1 cellular context compared by ENCODE assay signal in the genomic region with DNA sequence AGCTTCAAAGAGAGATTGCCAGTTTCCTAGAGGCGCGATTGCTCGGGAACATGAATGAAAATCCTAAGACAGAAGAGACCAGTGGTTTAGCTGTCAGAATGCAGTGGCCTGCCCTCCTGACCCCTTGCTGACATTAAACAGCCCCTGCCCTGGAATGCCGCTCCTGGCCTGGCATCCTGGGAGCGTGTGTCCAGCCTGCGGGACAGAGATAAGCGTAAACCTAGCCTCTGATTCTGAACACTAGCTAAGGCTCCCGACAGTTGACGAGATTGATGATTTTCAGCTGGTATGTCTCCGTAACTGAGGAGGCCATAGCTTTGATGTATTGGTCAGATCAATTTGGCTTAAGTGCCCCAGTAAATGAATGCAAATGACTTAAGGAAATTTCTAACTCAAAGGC.
TF ChIP-seq lines count a peak whose summit lies in the region.

No MANE protein-coding gene starts in this region.

TF ChIP-seq in WTC11, 78 proteins besides CTCF, POLR2A, EP300 and RAD21:
- TF ChIP-seq, protein P1, sequence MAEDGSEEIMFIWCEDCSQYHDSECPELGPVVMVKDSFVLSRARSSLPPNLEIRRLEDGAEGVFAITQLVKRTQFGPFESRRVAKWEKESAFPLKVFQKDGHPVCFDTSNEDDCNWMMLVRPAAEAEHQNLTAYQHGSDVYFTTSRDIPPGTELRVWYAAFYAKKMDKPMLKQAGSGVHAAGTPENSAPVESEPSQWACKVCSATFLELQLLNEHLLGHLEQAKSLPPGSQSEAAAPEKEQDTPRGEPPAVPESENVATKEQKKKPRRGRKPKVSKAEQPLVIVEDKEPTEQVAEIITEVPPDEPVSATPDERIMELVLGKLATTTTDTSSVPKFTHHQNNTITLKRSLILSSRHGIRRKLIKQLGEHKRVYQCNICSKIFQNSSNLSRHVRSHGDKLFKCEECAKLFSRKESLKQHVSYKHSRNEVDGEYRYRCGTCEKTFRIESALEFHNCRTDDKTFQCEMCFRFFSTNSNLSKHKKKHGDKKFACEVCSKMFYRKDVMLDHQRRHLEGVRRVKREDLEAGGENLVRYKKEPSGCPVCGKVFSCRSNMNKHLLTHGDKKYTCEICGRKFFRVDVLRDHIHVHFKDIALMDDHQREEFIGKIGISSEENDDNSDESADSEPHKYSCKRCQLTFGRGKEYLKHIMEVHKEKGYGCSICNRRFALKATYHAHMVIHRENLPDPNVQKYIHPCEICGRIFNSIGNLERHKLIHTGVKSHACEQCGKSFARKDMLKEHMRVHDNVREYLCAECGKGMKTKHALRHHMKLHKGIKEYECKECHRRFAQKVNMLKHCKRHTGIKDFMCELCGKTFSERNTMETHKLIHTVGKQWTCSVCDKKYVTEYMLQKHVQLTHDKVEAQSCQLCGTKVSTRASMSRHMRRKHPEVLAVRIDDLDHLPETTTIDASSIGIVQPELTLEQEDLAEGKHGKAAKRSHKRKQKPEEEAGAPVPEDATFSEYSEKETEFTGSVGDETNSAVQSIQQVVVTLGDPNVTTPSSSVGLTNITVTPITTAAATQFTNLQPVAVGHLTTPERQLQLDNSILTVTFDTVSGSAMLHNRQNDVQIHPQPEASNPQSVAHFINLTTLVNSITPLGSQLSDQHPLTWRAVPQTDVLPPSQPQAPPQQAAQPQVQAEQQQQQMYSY (CRISPR knock-in tag; IDR thresholded peaks at IDR 0.05), result no peak
- TF ChIP-seq NFE2L1 (CRISPR knock-in tag; IDR thresholded peaks at IDR 0.05), result no peak
- TF ChIP-seq, protein P2, sequence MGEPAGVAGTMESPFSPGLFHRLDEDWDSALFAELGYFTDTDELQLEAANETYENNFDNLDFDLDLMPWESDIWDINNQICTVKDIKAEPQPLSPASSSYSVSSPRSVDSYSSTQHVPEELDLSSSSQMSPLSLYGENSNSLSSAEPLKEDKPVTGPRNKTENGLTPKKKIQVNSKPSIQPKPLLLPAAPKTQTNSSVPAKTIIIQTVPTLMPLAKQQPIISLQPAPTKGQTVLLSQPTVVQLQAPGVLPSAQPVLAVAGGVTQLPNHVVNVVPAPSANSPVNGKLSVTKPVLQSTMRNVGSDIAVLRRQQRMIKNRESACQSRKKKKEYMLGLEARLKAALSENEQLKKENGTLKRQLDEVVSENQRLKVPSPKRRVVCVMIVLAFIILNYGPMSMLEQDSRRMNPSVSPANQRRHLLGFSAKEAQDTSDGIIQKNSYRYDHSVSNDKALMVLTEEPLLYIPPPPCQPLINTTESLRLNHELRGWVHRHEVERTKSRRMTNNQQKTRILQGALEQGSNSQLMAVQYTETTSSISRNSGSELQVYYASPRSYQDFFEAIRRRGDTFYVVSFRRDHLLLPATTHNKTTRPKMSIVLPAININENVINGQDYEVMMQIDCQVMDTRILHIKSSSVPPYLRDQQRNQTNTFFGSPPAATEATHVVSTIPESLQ (CRISPR knock-in tag; IDR thresholded peaks at IDR 0.05), result no peak
- TF ChIP-seq, protein P3, sequence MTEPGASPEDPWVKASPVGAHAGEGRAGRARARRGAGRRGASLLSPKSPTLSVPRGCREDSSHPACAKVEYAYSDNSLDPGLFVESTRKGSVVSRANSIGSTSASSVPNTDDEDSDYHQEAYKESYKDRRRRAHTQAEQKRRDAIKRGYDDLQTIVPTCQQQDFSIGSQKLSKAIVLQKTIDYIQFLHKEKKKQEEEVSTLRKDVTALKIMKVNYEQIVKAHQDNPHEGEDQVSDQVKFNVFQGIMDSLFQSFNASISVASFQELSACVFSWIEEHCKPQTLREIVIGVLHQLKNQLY (CRISPR knock-in tag; IDR thresholded peaks at IDR 0.05), result no peak
- TF ChIP-seq, protein P4, sequence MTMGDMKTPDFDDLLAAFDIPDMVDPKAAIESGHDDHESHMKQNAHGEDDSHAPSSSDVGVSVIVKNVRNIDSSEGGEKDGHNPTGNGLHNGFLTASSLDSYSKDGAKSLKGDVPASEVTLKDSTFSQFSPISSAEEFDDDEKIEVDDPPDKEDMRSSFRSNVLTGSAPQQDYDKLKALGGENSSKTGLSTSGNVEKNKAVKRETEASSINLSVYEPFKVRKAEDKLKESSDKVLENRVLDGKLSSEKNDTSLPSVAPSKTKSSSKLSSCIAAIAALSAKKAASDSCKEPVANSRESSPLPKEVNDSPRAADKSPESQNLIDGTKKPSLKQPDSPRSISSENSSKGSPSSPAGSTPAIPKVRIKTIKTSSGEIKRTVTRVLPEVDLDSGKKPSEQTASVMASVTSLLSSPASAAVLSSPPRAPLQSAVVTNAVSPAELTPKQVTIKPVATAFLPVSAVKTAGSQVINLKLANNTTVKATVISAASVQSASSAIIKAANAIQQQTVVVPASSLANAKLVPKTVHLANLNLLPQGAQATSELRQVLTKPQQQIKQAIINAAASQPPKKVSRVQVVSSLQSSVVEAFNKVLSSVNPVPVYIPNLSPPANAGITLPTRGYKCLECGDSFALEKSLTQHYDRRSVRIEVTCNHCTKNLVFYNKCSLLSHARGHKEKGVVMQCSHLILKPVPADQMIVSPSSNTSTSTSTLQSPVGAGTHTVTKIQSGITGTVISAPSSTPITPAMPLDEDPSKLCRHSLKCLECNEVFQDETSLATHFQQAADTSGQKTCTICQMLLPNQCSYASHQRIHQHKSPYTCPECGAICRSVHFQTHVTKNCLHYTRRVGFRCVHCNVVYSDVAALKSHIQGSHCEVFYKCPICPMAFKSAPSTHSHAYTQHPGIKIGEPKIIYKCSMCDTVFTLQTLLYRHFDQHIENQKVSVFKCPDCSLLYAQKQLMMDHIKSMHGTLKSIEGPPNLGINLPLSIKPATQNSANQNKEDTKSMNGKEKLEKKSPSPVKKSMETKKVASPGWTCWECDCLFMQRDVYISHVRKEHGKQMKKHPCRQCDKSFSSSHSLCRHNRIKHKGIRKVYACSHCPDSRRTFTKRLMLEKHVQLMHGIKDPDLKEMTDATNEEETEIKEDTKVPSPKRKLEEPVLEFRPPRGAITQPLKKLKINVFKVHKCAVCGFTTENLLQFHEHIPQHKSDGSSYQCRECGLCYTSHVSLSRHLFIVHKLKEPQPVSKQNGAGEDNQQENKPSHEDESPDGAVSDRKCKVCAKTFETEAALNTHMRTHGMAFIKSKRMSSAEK (CRISPR knock-in tag; IDR thresholded peaks at IDR 0.05; ENCODE audit: borderline replicate concordance), result no peak
- TF ChIP-seq, protein P5, sequence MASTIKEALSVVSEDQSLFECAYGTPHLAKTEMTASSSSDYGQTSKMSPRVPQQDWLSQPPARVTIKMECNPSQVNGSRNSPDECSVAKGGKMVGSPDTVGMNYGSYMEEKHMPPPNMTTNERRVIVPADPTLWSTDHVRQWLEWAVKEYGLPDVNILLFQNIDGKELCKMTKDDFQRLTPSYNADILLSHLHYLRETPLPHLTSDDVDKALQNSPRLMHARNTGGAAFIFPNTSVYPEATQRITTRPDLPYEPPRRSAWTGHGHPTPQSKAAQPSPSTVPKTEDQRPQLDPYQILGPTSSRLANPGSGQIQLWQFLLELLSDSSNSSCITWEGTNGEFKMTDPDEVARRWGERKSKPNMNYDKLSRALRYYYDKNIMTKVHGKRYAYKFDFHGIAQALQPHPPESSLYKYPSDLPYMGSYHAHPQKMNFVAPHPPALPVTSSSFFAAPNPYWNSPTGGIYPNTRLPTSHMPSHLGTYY (CRISPR knock-in tag; IDR thresholded peaks at IDR 0.05), result no peak
- no peak for TF ChIP-seq SOX15 (CRISPR knock-in tag; IDR thresholded peaks at IDR 0.05)
- TF ChIP-seq, protein P6, sequence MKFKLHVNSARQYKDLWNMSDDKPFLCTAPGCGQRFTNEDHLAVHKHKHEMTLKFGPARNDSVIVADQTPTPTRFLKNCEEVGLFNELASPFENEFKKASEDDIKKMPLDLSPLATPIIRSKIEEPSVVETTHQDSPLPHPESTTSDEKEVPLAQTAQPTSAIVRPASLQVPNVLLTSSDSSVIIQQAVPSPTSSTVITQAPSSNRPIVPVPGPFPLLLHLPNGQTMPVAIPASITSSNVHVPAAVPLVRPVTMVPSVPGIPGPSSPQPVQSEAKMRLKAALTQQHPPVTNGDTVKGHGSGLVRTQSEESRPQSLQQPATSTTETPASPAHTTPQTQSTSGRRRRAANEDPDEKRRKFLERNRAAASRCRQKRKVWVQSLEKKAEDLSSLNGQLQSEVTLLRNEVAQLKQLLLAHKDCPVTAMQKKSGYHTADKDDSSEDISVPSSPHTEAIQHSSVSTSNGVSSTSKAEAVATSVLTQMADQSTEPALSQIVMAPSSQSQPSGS (CRISPR knock-in tag; IDR thresholded peaks at IDR 0.05; ENCODE audit: borderline replicate concordance, low read depth), result no peak
- TF ChIP-seq FOXK1 (CRISPR knock-in tag; IDR thresholded peaks at IDR 0.05), result no peak
- no peak for TF ChIP-seq GRHL2 (CRISPR knock-in tag; IDR thresholded peaks at IDR 0.05; ENCODE audit: insufficient replicate concordance, severe bottlenecking)
- TF ChIP-seq, protein P7, sequence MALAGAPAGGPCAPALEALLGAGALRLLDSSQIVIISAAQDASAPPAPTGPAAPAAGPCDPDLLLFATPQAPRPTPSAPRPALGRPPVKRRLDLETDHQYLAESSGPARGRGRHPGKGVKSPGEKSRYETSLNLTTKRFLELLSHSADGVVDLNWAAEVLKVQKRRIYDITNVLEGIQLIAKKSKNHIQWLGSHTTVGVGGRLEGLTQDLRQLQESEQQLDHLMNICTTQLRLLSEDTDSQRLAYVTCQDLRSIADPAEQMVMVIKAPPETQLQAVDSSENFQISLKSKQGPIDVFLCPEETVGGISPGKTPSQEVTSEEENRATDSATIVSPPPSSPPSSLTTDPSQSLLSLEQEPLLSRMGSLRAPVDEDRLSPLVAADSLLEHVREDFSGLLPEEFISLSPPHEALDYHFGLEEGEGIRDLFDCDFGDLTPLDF (CRISPR knock-in tag; IDR thresholded peaks at IDR 0.05), result no peak
- TF ChIP-seq SP1 (CRISPR knock-in tag; conservative IDR thresholded peaks at IDR 0.05), result no peak
- no peak for TF ChIP-seq ZNF263 (CRISPR knock-in tag; IDR thresholded peaks at IDR 0.05; ENCODE audit: low read depth)
- no peak for TF ChIP-seq NR3C1 (CRISPR knock-in tag; conservative IDR thresholded peaks at IDR 0.05; ENCODE audit: low read depth)
- TF ChIP-seq, protein P8, sequence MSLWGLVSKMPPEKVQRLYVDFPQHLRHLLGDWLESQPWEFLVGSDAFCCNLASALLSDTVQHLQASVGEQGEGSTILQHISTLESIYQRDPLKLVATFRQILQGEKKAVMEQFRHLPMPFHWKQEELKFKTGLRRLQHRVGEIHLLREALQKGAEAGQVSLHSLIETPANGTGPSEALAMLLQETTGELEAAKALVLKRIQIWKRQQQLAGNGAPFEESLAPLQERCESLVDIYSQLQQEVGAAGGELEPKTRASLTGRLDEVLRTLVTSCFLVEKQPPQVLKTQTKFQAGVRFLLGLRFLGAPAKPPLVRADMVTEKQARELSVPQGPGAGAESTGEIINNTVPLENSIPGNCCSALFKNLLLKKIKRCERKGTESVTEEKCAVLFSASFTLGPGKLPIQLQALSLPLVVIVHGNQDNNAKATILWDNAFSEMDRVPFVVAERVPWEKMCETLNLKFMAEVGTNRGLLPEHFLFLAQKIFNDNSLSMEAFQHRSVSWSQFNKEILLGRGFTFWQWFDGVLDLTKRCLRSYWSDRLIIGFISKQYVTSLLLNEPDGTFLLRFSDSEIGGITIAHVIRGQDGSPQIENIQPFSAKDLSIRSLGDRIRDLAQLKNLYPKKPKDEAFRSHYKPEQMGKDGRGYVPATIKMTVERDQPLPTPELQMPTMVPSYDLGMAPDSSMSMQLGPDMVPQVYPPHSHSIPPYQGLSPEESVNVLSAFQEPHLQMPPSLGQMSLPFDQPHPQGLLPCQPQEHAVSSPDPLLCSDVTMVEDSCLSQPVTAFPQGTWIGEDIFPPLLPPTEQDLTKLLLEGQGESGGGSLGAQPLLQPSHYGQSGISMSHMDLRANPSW (CRISPR knock-in tag; conservative IDR thresholded peaks at IDR 0.05; ENCODE audit: low read depth), result no peak
- no peak for TF ChIP-seq JUN (CRISPR knock-in tag; IDR thresholded peaks at IDR 0.05)
- no peak for TF ChIP-seq ESRRA (CRISPR knock-in tag; IDR thresholded peaks at IDR 0.05; ENCODE audit: borderline replicate concordance)
- TF ChIP-seq, protein P9, sequence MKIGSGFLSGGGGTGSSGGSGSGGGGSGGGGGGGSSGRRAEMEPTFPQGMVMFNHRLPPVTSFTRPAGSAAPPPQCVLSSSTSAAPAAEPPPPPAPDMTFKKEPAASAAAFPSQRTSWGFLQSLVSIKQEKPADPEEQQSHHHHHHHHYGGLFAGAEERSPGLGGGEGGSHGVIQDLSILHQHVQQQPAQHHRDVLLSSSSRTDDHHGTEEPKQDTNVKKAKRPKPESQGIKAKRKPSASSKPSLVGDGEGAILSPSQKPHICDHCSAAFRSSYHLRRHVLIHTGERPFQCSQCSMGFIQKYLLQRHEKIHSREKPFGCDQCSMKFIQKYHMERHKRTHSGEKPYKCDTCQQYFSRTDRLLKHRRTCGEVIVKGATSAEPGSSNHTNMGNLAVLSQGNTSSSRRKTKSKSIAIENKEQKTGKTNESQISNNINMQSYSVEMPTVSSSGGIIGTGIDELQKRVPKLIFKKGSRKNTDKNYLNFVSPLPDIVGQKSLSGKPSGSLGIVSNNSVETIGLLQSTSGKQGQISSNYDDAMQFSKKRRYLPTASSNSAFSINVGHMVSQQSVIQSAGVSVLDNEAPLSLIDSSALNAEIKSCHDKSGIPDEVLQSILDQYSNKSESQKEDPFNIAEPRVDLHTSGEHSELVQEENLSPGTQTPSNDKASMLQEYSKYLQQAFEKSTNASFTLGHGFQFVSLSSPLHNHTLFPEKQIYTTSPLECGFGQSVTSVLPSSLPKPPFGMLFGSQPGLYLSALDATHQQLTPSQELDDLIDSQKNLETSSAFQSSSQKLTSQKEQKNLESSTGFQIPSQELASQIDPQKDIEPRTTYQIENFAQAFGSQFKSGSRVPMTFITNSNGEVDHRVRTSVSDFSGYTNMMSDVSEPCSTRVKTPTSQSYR (CRISPR knock-in tag; IDR thresholded peaks at IDR 0.05), result no peak
TF ChIP-seq in WTC11: peak in this region for 0.
